Comparison of ENCODE assay signal across 9 cellular contexts in genomic region chr3:107855710-107856109, GRCh38.
DNase-seq lines count a peak whose midpoint lies in the region; ATAC-seq, FAIRE-seq and TF ChIP-seq lines count a peak whose summit lies in the region.
"Had no signal": no experiment of that assay in that cellular context is flagged by ENCODE, and none has a peak within 500 bp of the region (broad histone marks: within the 10 kb centered on the region; RNA-seq: fewer than 3 reads in every experiment).

No MANE protein-coding gene starts in this region.

- H3K4me3 ChIP-seq in Loucy (ENCODE audit: low read length, poor library complexity, severe bottlenecking) (no peak overlapping the region), K562 (no peak overlapping the region)
- H3K4me3 ChIP-seq: SJSA1 had no signal

- DNase-seq in SHP77 (lab: John Stamatoyannopoulos, UW), result peak; percentile 12 to 17
- no peak for DNase-seq in SHP77 treated with DMSO at 0.1 percent for 48 hours (lab: John Stamatoyannopoulos, UW)
- peak in 2 of 4 experiments; percentile 21 to 35 for DNase-seq in K562 (ENCODE audit: extremely low read depth in 1 of 4, low spot score in 3 of 4)
- no peak for DNase-seq in progenitor cell of endocrine pancreas (ENCODE audit: low spot score, unreplicated experiment)
- DNase-seq in GDM1 (lab: John Stamatoyannopoulos, UW), result no peak

- H3K27me3 ChIP-seq in Loucy (ENCODE audit: insufficient read depth, low read length, poor library complexity, severe bottlenecking), result no peaks in the 10 kb centered on the region
- no peaks in the 10 kb centered on the region; a peak in 1 of 5 replicates for H3K27me3 ChIP-seq in K562 (ENCODE audit: control insufficient read depth in 2 of 2, insufficient read depth in 2 of 2, low read length in 2 of 2)
- H3K27me3 ChIP-seq: SJSA1 had no signal

- peak overlapping the region; percentile 15 for H2AFZ ChIP-seq in Loucy (ENCODE audit: low read length)
- 0 out of 2 replicates have a peak overlapping the region, but pooled peaks have one; percentile 50 for H2AFZ ChIP-seq in K562 (ENCODE audit: low read depth, low read length)

- no TSS peak for BruUV-seq in K562 (replicated peaks; lab: Mats Ljungman, UMichigan)

- no peaks in the 10 kb centered on the region for H3K4me1 Mint-ChIP-seq in progenitor cell of endocrine pancreas (ENCODE audit: low read depth)

- TF ChIP-seq CTCF in Loucy (conservative IDR thresholded peaks at IDR 0.05; ENCODE audit: low read length) (peak; percentile 49), K562 (IDR thresholded peaks at IDR 0.05 in 2 of 3, conservative IDR thresholded peaks at IDR 0.05 in 1 of 3; ENCODE audit: insufficient read depth in 2 of 3, low read depth in 1 of 3, low read length in 3 of 3) (peak; percentile 32 to 46 (median 44); a peak in 3 of 6 replicates), progenitor cell of endocrine pancreas (IDR thresholded peaks at IDR 0.05; ENCODE audit: unreplicated experiment) (peak; percentile 38)

- no peaks in the 10 kb centered on the region for H4K20me1 ChIP-seq in Loucy (ENCODE audit: insufficient read depth, low read length, poor library complexity, severe bottlenecking)
- H4K20me1 ChIP-seq in K562 (replicated peaks; ENCODE audit: control insufficient read depth, insufficient read depth, low read length), result no peaks in the 10 kb centered on the region

- 6% methylated on average over 5 of the region's 5 CpGs for WGBS in K562 (ENCODE audit: insufficient coverage, low coverage, missing lambda C conversion rate)

- no peak for TF ChIP-seq POLR2A in K562 (conservative IDR thresholded peaks at IDR 0.05)

- H3K9ac ChIP-seq in Loucy (ENCODE audit: low read depth, low read length, poor library complexity, severe bottlenecking) (no peak overlapping the region), K562 (ENCODE audit: insufficient read depth in 1 of 2, low read depth in 2 of 2, low read length in 2 of 2) (no peak overlapping the region)

- TF ChIP-seq RAD21 in K562 (CRISPR knock-in tag; conservative IDR thresholded peaks at IDR 0.05 in 1 of 2, IDR thresholded peaks at IDR 0.05 in 1 of 2), result peak; percentile 11 to 57; a peak in 2 of 4 replicates

- H3K9me3 Mint-ChIP-seq in progenitor cell of endocrine pancreas (ENCODE audit: low read depth), result peaks cover 5% of the 10 kb centered on the region

- H3K4me1 ChIP-seq in Loucy (ENCODE audit: insufficient read depth, low read length, poor library complexity, severe bottlenecking) (no peaks in the 10 kb centered on the region), K562 (replicated peaks in 1 of 2; ENCODE audit: control insufficient read depth in 2 of 2, insufficient read depth in 2 of 2, low read length in 2 of 2) (no peaks in the 10 kb centered on the region)
- H3K4me1 ChIP-seq: SJSA1 had no signal

- H3K27ac ChIP-seq in K562 (ENCODE audit: extremely low read depth, low read depth, low read length), result no peak overlapping the region
- H3K27ac ChIP-seq: SJSA1 had no signal

- no peaks in the 10 kb centered on the region for H3K36me3 Mint-ChIP-seq in progenitor cell of endocrine pancreas (ENCODE audit: insufficient read depth)

- intact Hi-C loops in K562 (cut with micrococcal nuclease), result no loop called here

- no peaks in the 10 kb centered on the region for H3K9me1 ChIP-seq in K562 (ENCODE audit: control insufficient read depth, insufficient read depth, low read length)

- H3F3A ChIP-seq in Loucy (ENCODE audit: low read depth), result no peaks in the 10 kb centered on the region

- H3K9me3 ChIP-seq in Loucy (ENCODE audit: insufficient read depth, low read depth, low read length), result no peaks in the 10 kb centered on the region
- H3K9me3 ChIP-seq in K562 (replicated peaks; ENCODE audit: control insufficient read depth, insufficient read depth, low read depth, low read length), result no peaks in the 10 kb centered on the region
- H3K9me3 ChIP-seq: SJSA1 had no signal

- no peak overlapping the region for H3K4me3 Mint-ChIP-seq in progenitor cell of endocrine pancreas (ENCODE audit: low read depth)

- no peak overlapping the region for H3K27ac Mint-ChIP-seq in progenitor cell of endocrine pancreas

- in situ Hi-C loops in K562 (cut with MboI), result no loop called here

- no peak for FAIRE-seq in K562 (lab: Jason Lieb, UNC)

- CTCF ChIA-PET in K562 (lab: Yijun Ruan, JAX; ENCODE audit: low intra/inter-chr PET ratio), result no interaction called here

- ATAC-seq in K562 (peak; percentile 92), HG02763 (IDR thresholded peaks at IDR 0.05; ENCODE audit: unreplicated experiment) (no peak), HG03108 (IDR thresholded peaks at IDR 0.05; ENCODE audit: unreplicated experiment) (no peak)

- H3K9me2 ChIP-seq in Loucy (replicated peaks; ENCODE audit: low read depth, low read length), result no peaks in the 10 kb centered on the region

- no peak overlapping the region for H3K4me2 ChIP-seq in Loucy (ENCODE audit: low read depth, low read length, poor library complexity, severe bottlenecking)
- H3K4me2 ChIP-seq in K562 (ENCODE audit: insufficient read depth, low read length), result peak overlapping the region; percentile 27; the same call in 1 of the 2 replicates

- H3K79me2 ChIP-seq in Loucy (ENCODE audit: insufficient read depth, low read length) (no peaks in the 10 kb centered on the region), K562 (ENCODE audit: control insufficient read depth, insufficient read depth, low read length) (no peaks in the 10 kb centered on the region)

- TF ChIP-seq EP300 in K562 (IDR thresholded peaks at IDR 0.05; ENCODE audit: low read length), result no peak

- POLR2A ChIA-PET in K562 (lab: Yijun Ruan, JAX), result no interaction called here

- H3K36me3 ChIP-seq in Loucy (ENCODE audit: insufficient read depth, low read length), result no peaks in the 10 kb centered on the region
- H3K36me3 ChIP-seq in K562 (ENCODE audit: control insufficient read depth, insufficient read depth, low read length), result no peaks in the 10 kb centered on the region
- H3K36me3 ChIP-seq: SJSA1 had no signal

- no peaks in the 10 kb centered on the region for H3K27me3 Mint-ChIP-seq in progenitor cell of endocrine pancreas

TF ChIP-seq in K562, 482 proteins besides CTCF, POLR2A, EP300 and RAD21:
- TF ChIP-seq PTTG1 (tag; IDR thresholded peaks at IDR 0.05; ENCODE audit: low read depth), result 0 out of 2 replicates have a peak, but pooled peaks have one; percentile 37
- no peak for TF ChIP-seq NR2C1 (IDR thresholded peaks at IDR 0.05)
- 0 out of 2 replicates have a peak, but pooled peaks have one; percentile 10 for TF ChIP-seq NR2C1 (tag; IDR thresholded peaks at IDR 0.05)
- TF ChIP-seq ATF7 (IDR thresholded peaks at IDR 0.05), result no peak
- 0 out of 2 replicates have a peak, but pooled peaks have one; percentile 35 for TF ChIP-seq MEF2D (tag; conservative IDR thresholded peaks at IDR 0.05; ENCODE audit: low read depth)
- peak; percentile 51 for TF ChIP-seq RFX1 (IDR thresholded peaks at IDR 0.05)
- no peak for TF ChIP-seq STAT5B (CRISPR knock-in tag; IDR thresholded peaks at IDR 0.05)

Comparison
In these comparisons a context has a peak if more than half of its experiments do, and no peak if none do; other contexts are left out.
1. DNase-seq: peak in SHP77 (2 of 2); none in SHP77 treated with DMSO at 0.1 percent for 48 hours (single experiment), progenitor cell of endocrine pancreas (single experiment) and GDM1 (single experiment).
2. Peak in every context shown above with its lines, with median percentiles within 50 percentile points of each other: CTCF ChIP-seq.